ENCODE assay signal across 13 cellular contexts in genomic region chr2:172558372-172558771, GRCh38. TPM values are rescaled to one million over a fixed set of nuclear protein-coding genes. Genes with fewer than 3 reads are reported as not detected.
DNase-seq lines count a peak whose midpoint lies in the region; ATAC-seq and TF ChIP-seq lines count a peak whose summit lies in the region.
"Had no signal": no experiment of that assay in that cellular context is flagged by ENCODE, and none has a peak within 500 bp of the region (broad histone marks: within the 10 kb centered on the region; RNA-seq: fewer than 3 reads in every experiment).

No MANE protein-coding gene starts in this region.

- CTCF ChIA-PET in CD8-positive, alpha-beta memory T cell (lab: Charles Lee), result no interaction called here
- CTCF ChIA-PET in HEK293T (lab: Yijun Ruan, JAX) (no interaction called here), WTC11 (lab: Charles Lee) (interaction anchor here (5.0 kb wide), 1 partner anchor 116 kb away, joined by 22 read pairs; no protein-coding TSS in a partner anchor)

- no peak for DNase-seq in CD8-positive, alpha-beta memory T cell
- DNase-seq in HEK293T (ENCODE audit: extremely low spot score), result peak; percentile 10
- no peak for DNase-seq in WTC11 (ENCODE audit: low spot score)
- DNase-seq in left kidney (ENCODE audit: low read depth, low spot score), result peak; percentile 47
- no peak for DNase-seq in DMS153 treated with DMSO at 0.1 percent for 48 hours (lab: John Stamatoyannopoulos, UW; ENCODE audit: unreplicated experiment)
- no peak for DNase-seq in OCI-M2 (lab: John Stamatoyannopoulos, UW; ENCODE audit: unreplicated experiment)
- DNase-seq in hippocampal formation (lab: John Stamatoyannopoulos, UW), result no peak
- DNase-seq: cortex of kidney, DMS153, foreskin melanocyte, left colon, NCI-H146, T1000 had no signal

- peaks cover 39% of the 10 kb centered on the region for H3K4me1 ChIP-seq in CD8-positive, alpha-beta memory T cell (ENCODE audit: insufficient read depth, low read length)

- H3K36me3 ChIP-seq in CD8-positive, alpha-beta memory T cell (ENCODE audit: insufficient read depth, low read length), result peaks cover 13% of the 10 kb centered on the region

- no peaks in the 10 kb centered on the region for H3K9me3 ChIP-seq in CD8-positive, alpha-beta memory T cell (ENCODE audit: low read length)

- peaks cover 0 to 33% (median 2%) of the 10 kb centered on the region in 3 donors for H3K36me3 Mint-ChIP-seq in CD8-positive, alpha-beta memory T cell
- peaks cover 33% of the 10 kb centered on the region for H3K36me3 Mint-ChIP-seq in WTC11

- H3K9me3 Mint-ChIP-seq in CD8-positive, alpha-beta memory T cell, result no peaks in the 10 kb centered on the region
- H3K9me3 Mint-ChIP-seq in WTC11, result no peaks in the 10 kb centered on the region

- no peak overlapping the region for H3K27ac ChIP-seq in CD8-positive, alpha-beta memory T cell (ENCODE audit: low read depth, low read length)

- H3K27me3 Mint-ChIP-seq in CD8-positive, alpha-beta memory T cell, result no peaks in the 10 kb centered on the region
- H3K27me3 Mint-ChIP-seq in WTC11 (ENCODE audit: low read depth), result no peaks in the 10 kb centered on the region

- peak overlapping the region in 5 of 7 donors; percentile 5 to 98 (median 44) for H3K4me3 Mint-ChIP-seq in CD8-positive, alpha-beta memory T cell
- H3K4me3 Mint-ChIP-seq in WTC11, result peak overlapping the region; percentile 83

- no peak for TF ChIP-seq CTCF in WTC11 (IDR thresholded peaks at IDR 0.05)

- peaks cover 21 to 38% (median 30%) of the 10 kb centered on the region in 3 donors for H3K4me1 Mint-ChIP-seq in CD8-positive, alpha-beta memory T cell
- peaks cover 52% of the 10 kb centered on the region for H3K4me1 Mint-ChIP-seq in WTC11

- ATAC-seq in WTC11, result no peak
- ATAC-seq: left colon had no signal

- no peak overlapping the region for H3K4me3 ChIP-seq in CD8-positive, alpha-beta memory T cell (ENCODE audit: low read length)

- H3K27me3 ChIP-seq in CD8-positive, alpha-beta memory T cell (ENCODE audit: insufficient read depth, low read length, poor library complexity, severe bottlenecking), result no peaks in the 10 kb centered on the region

- H3K27ac Mint-ChIP-seq in CD8-positive, alpha-beta memory T cell, result no peak overlapping the region
- H3K27ac Mint-ChIP-seq in WTC11, result peak overlapping the region; percentile 90

- POLR2A ChIA-PET in CD8-positive, alpha-beta memory T cell (lab: Charles Lee), result no interaction called here
- POLR2A ChIA-PET in HEK293T (lab: Yijun Ruan, JAX), result no interaction called here
- POLR2A ChIA-PET in WTC11 (lab: Charles Lee), result no interaction called here

TF ChIP-seq in HEK293T, 16 proteins besides CTCF, POLR2A, EP300 and RAD21:
- no peak for TF ChIP-seq L3MBTL2 (conservative IDR thresholded peaks at IDR 0.05)
- no peak for TF ChIP-seq SUZ12 (IDR thresholded peaks at IDR 0.05)
- no peak for TF ChIP-seq LEF1 (IDR thresholded peaks at IDR 0.05; ENCODE audit: borderline replicate concordance)
- TF ChIP-seq ELF4 (IDR thresholded peaks at IDR 0.05), result no peak
- TF ChIP-seq SP1 (IDR thresholded peaks at IDR 0.05), result no peak
- TF ChIP-seq HDGF (IDR thresholded peaks at IDR 0.05; ENCODE audit: borderline replicate concordance), result no peak

TF ChIP-seq in WTC11, 78 proteins besides CTCF, POLR2A, EP300 and RAD21:
- TF ChIP-seq FOXP4 (CRISPR knock-in tag; IDR thresholded peaks at IDR 0.05), result no peak
- no peak for TF ChIP-seq ZNF121 (CRISPR knock-in tag; IDR thresholded peaks at IDR 0.05)
- TF ChIP-seq ZNF396 (CRISPR knock-in tag; IDR thresholded peaks at IDR 0.05; ENCODE audit: borderline replicate concordance), result no peak
- no peak for TF ChIP-seq ZNF263 (CRISPR knock-in tag; IDR thresholded peaks at IDR 0.05; ENCODE audit: low read depth)
- no peak for TF ChIP-seq MXD4 (CRISPR knock-in tag; IDR thresholded peaks at IDR 0.05; ENCODE audit: borderline replicate concordance)
- TF ChIP-seq ATF2 (CRISPR knock-in tag; IDR thresholded peaks at IDR 0.05; ENCODE audit: borderline replicate concordance, low read depth), result no peak
- TF ChIP-seq SOX15 (CRISPR knock-in tag; IDR thresholded peaks at IDR 0.05), result no peak

RNA-seq across cellular contexts. Expression of gene PDK1, which starts 2.5 kb away (rescaled TPM):
- total RNA-seq in CD8-positive, alpha-beta memory T cell, result 10 to 100 TPM; 15.5 TPM
- 12.6 TPM for polyA plus RNA-seq in CD8-positive, alpha-beta memory T cell
- 22.9 to 31.6 TPM (median 30.5 TPM) in 3 replicates for total RNA-seq in WTC11 (2021)

Comparison
In these comparisons a context has a peak if more than half of its experiments do, and no peak if none do; other contexts are left out.
1. DNase-seq: peak in HEK293T (single experiment) and left kidney (single experiment); none in CD8-positive, alpha-beta memory T cell (0 of 5), WTC11 (single experiment), DMS153 treated with DMSO at 0.1 percent for 48 hours (single experiment), OCI-M2 (single experiment) and hippocampal formation (0 of 2).